15 cellular contexts compared by ENCODE assay signal in genomic region chr19:8393192-8393870, GRCh38. TPM values are rescaled to one million over a fixed set of nuclear protein-coding genes. Genes with fewer than 3 reads are reported as not detected.
DNase-seq lines count a peak whose midpoint lies in the region; ATAC-seq and TF ChIP-seq lines count a peak whose summit lies in the region.
"Had no signal": no experiment of that assay in that cellular context is flagged by ENCODE, and none has a peak within 500 bp of the region (broad histone marks: within the 10 kb centered on the region; RNA-seq: fewer than 3 reads in every experiment).

No MANE protein-coding gene starts in this region.

- no peak overlapping the region for H2AFZ ChIP-seq in Loucy (ENCODE audit: low read length)

- no peaks in the 10 kb centered on the region for H3K9me3 ChIP-seq in Loucy (ENCODE audit: insufficient read depth, low read depth, low read length)
- H3K9me3 ChIP-seq in mucosa of descending colon, result no peaks in the 10 kb centered on the region
- no peaks in the 10 kb centered on the region for H3K9me3 ChIP-seq in subcutaneous abdominal adipose tissue (ENCODE audit: control insufficient read depth in 5 of 5, low read length in 5 of 5)
- no peaks in the 10 kb centered on the region for H3K9me3 ChIP-seq in T-helper 17 cell (ENCODE audit: control insufficient read depth, low read length, poor library complexity, severe bottlenecking)

- H3K79me2 ChIP-seq in Loucy (ENCODE audit: insufficient read depth, low read length), result peaks cover 81% of the 10 kb centered on the region

- no peaks in the 10 kb centered on the region for H3K36me3 Mint-ChIP-seq in T-helper 17 cell (ENCODE audit: low read depth)
- H3K36me3 Mint-ChIP-seq: mesothelial cell of epicardium had no signal

- no peaks in the 10 kb centered on the region for H3K27me3 Mint-ChIP-seq in T-helper 17 cell
- H3K27me3 Mint-ChIP-seq: T-cell had no signal

- H3K4me3 Mint-ChIP-seq in T-helper 17 cell, result no peak overlapping the region
- H3K4me3 Mint-ChIP-seq: activated naive CD4-positive, alpha-beta T cell treated with anti-CD3 and anti-CD28 coated beads for 36 hours; mesothelial cell of epicardium had no signal

- H3K27ac ChIP-seq in caudate nucleus (ENCODE audit: low read depth, low read length) (peak overlapping the region; percentile 98), subcutaneous abdominal adipose tissue (ENCODE audit: low read depth, low read length) (peak overlapping the region; percentile 92)

- H3K27me3 ChIP-seq in Loucy (ENCODE audit: insufficient read depth, low read length, poor library complexity, severe bottlenecking), result peaks cover 3% of the 10 kb centered on the region
- H3K27me3 ChIP-seq in subcutaneous abdominal adipose tissue (ENCODE audit: control insufficient read depth in 5 of 5, insufficient read depth in 4 of 5, low read length in 5 of 5), result no peaks in the 10 kb centered on the region

- intact Hi-C loops in mucosa of descending colon (cut with DNase I, micrococcal nuclease), result no loop called here

- peaks cover 31% of the 10 kb centered on the region for H3K4me1 ChIP-seq in Loucy (ENCODE audit: insufficient read depth, low read length, poor library complexity, severe bottlenecking)
- peaks cover 38% of the 10 kb centered on the region for H3K4me1 ChIP-seq in mucosa of descending colon (ENCODE audit: low read depth)
- peaks cover 12 to 82% (median 76%) of the 10 kb centered on the region in 5 donors for H3K4me1 ChIP-seq in subcutaneous abdominal adipose tissue (ENCODE audit: control insufficient read depth in 5 of 5, insufficient read depth in 5 of 5, low read length in 5 of 5)

- no peak for DNase-seq in caudate nucleus (lab: John Stamatoyannopoulos, UW)
- DNase-seq in mucosa of descending colon, result peak in 2 of 3 donors; percentile 21 to 49
- DNase-seq in SK-N-DZ (ENCODE audit: low spot score), result no peak
- no peak for DNase-seq in T-helper 17 cell
- DNase-seq: activated CD4-positive, alpha-beta T cell treated with anti-CD3 and anti-CD28 coated beads, Interleukin-2, amount 50 U/mL, for 48 hours; activated naive CD4-positive, alpha-beta T cell treated with anti-CD3 and anti-CD28 coated beads for 36 hours; DMS 273 treated with DMSO at 0.1 percent for 48 hours; effector CD8-positive, alpha-beta T cell; IMR-90; T-cell had no signal

- H3K9ac ChIP-seq in Loucy (ENCODE audit: low read depth, low read length, poor library complexity, severe bottlenecking) (no peak overlapping the region), subcutaneous abdominal adipose tissue (ENCODE audit: low read length in 5 of 5) (peak overlapping the region in 4 of 5 donors; percentile 31 to 73 (median 69))

- no peaks in the 10 kb centered on the region for H3F3A ChIP-seq in Loucy (ENCODE audit: low read depth)

- ATAC-seq in mucosa of descending colon (no peak), T-helper 17 cell (no peak), HG02852 (IDR thresholded peaks at IDR 0.05; ENCODE audit: unreplicated experiment) (no peak)
- ATAC-seq: T-cell had no signal

- peaks cover 29% of the 10 kb centered on the region for H3K4me1 Mint-ChIP-seq in T-helper 17 cell

- peak overlapping the region; percentile 24 for H3K4me2 ChIP-seq in Loucy (ENCODE audit: low read depth, low read length, poor library complexity, severe bottlenecking)
- H3K4me2 ChIP-seq: smooth muscle cell had no signal

- H4K20me1 ChIP-seq in Loucy (ENCODE audit: insufficient read depth, low read length, poor library complexity, severe bottlenecking), result peaks cover 61% of the 10 kb centered on the region

- H3K36me3 ChIP-seq in Loucy (ENCODE audit: insufficient read depth, low read length) (no peaks in the 10 kb centered on the region), mucosa of descending colon (ENCODE audit: low read depth) (no peaks in the 10 kb centered on the region), subcutaneous abdominal adipose tissue (ENCODE audit: control insufficient read depth in 5 of 5, insufficient read depth in 5 of 5, low read length in 5 of 5) (peaks cover 0 to 6% (median 2%) of the 10 kb centered on the region in 5 donors)

- H3K9me2 ChIP-seq in Loucy (replicated peaks; ENCODE audit: low read depth, low read length), result no peaks in the 10 kb centered on the region

- TF ChIP-seq CTCF in Loucy (conservative IDR thresholded peaks at IDR 0.05; ENCODE audit: low read length), result no peak
- TF ChIP-seq CTCF in mucosa of descending colon (IDR thresholded peaks at IDR 0.05), result no peak

- no peak overlapping the region for H3K4me3 ChIP-seq in Loucy (ENCODE audit: low read length, poor library complexity, severe bottlenecking)
- no peak overlapping the region for H3K4me3 ChIP-seq in mucosa of descending colon
- H3K4me3 ChIP-seq in subcutaneous abdominal adipose tissue (ENCODE audit: low read depth in 1 of 5, low read length in 5 of 5), result no peak overlapping the region
- H3K4me3 ChIP-seq: smooth muscle cell had no signal

- no peak overlapping the region for H3K27ac Mint-ChIP-seq in T-helper 17 cell
- H3K27ac Mint-ChIP-seq: activated naive CD4-positive, alpha-beta T cell treated with anti-CD3 and anti-CD28 coated beads for 36 hours; mesothelial cell of epicardium had no signal

RNA-seq across cellular contexts. Expression of gene RAB11B, which starts 3.2 kb away (rescaled TPM):
- 100 to 1,000 TPM; 100 to 131 (median 103) TPM for total RNA-seq in mucosa of descending colon
- polyA plus RNA-seq in SK-N-DZ (2014; cell fraction: cytosol; rRNA removed), result 28.0 and 30.6 TPM in 2 replicates
- polyA plus RNA-seq in SK-N-DZ (2014; cell fraction: nucleus; rRNA removed), result 44.8 and 76.4 TPM in 2 replicates
- 10 to 100 TPM; 81.6 to 90.1 TPM for total RNA-seq in T-helper 17 cell

RNA-seq across cellular contexts. Expression of gene MARCHF2, which starts 19.8 kb away (rescaled TPM):
- 10 to 100 TPM; 27.2 to 62.0 (median 33.8) TPM for total RNA-seq in mucosa of descending colon
- 25.4 and 35.9 TPM in 2 replicates for polyA plus RNA-seq in SK-N-DZ (2014; cell fraction: cytosol; rRNA removed)
- polyA plus RNA-seq in SK-N-DZ (2014; cell fraction: nucleus; rRNA removed), result 4.4 and 24.5 TPM in 2 replicates
- total RNA-seq in T-helper 17 cell, result 100 to 1,000 TPM in 1 of 2 donors, 10 to 100 TPM in 1; 26.9 to 108 TPM

RNA-seq across cellular contexts. Expression of gene ANGPTL4, which starts 29.4 kb away (rescaled TPM):
- total RNA-seq in mucosa of descending colon (1 to 10 TPM; 2.8 to 9.5 (median 2.9) TPM), T-helper 17 cell (not detected)
- polyA plus RNA-seq in SK-N-DZ (2014; cell fraction: cytosol; rRNA removed), result 5.6 and 6.3 TPM in 2 replicates
- polyA plus RNA-seq in SK-N-DZ (2014; cell fraction: nucleus; rRNA removed), result 11.7 and 12.2 TPM in 2 replicates
- total RNA-seq: activated naive CD4-positive, alpha-beta T cell treated with anti-CD3 and anti-CD28 coated beads for 36 hours had no signal

RNA-seq across cellular contexts. Expression of gene KANK3, which starts 50.3 kb away (rescaled TPM):
- total RNA-seq in mucosa of descending colon, result 10 to 100 TPM in 1 of 3 donors, 1 to 10 TPM in 2; 2.0 to 10.1 (median 3.3) TPM
- 0.16 and 2.0 TPM in 2 replicates for polyA plus RNA-seq in SK-N-DZ (2014; cell fraction: cytosol; rRNA removed)
- 0.11 and 1.0 TPM in 2 replicates for polyA plus RNA-seq in SK-N-DZ (2014; cell fraction: nucleus; rRNA removed)
- total RNA-seq in T-helper 17 cell, result 1 to 10 TPM; 2.6 to 2.9 TPM
- total RNA-seq: IMR-90 had no signal

RNA-seq across cellular contexts. Expression of gene HNRNPM, which starts 51.4 kb away (rescaled TPM):
- total RNA-seq in mucosa of descending colon (100 to 1,000 TPM; 116 to 181 (median 149) TPM), T-helper 17 cell (100 to 1,000 TPM; 248 to 259 TPM)
- polyA plus RNA-seq in SK-N-DZ (2014; cell fraction: cytosol; rRNA removed), result 53.0 and 93.0 TPM in 2 replicates
- 80.9 and 107 TPM in 2 replicates for polyA plus RNA-seq in SK-N-DZ (2014; cell fraction: nucleus; rRNA removed)

Comparison
In these comparisons a context has a peak if more than half of its experiments do, and no peak if none do; other contexts are left out.
1. DNase-seq: peak in mucosa of descending colon (2 of 3); none in caudate nucleus (0 of 61), SK-N-DZ (single experiment) and T-helper 17 cell (0 of 3).